Comparison of ENCODE assay signal across 11 cellular contexts in genomic region chr13:42894765-42895181, GRCh38.
DNase-seq lines count a peak whose midpoint lies in the region; ATAC-seq lines count a peak whose summit lies in the region.
"Had no signal": no experiment of that assay in that cellular context is flagged by ENCODE, and none has a peak within 500 bp of the region (broad histone marks: within the 10 kb centered on the region; RNA-seq: fewer than 3 reads in every experiment).

No MANE protein-coding gene starts in this region.

- H3K9me3 ChIP-seq in skeletal muscle tissue (ENCODE audit: control insufficient read depth in 3 of 3, low read length in 3 of 3) = no peaks in the 10 kb centered on the region

- peak; percentile 1 for DNase-seq in NCI-H2196 (lab: John Stamatoyannopoulos, UW; ENCODE audit: unreplicated experiment)
- no peak for DNase-seq in NCI-H2196 treated with DMSO at 0.1 percent for 48 hours (lab: John Stamatoyannopoulos, UW; ENCODE audit: unreplicated experiment)
- peak; percentile 59 for DNase-seq in NCI-H748 treated with DMSO at 0.1 percent for 48 hours (lab: John Stamatoyannopoulos, UW)
- DNase-seq in dermis microvascular lymphatic vessel endothelial cell (ENCODE audit: low read depth in 2 of 2) = peak; percentile 93 to 97
- no peak for DNase-seq in left lobe of liver (ENCODE audit: low spot score)
- DNase-seq: caudate nucleus; naive B cell; stimulated activated CD4-positive, alpha-beta T cell treated with anti-CD3 and anti-CD28 coated beads, Interleukin-4, amount 100 ng/mL, for 24 hours had no signal

- H3K27me3 ChIP-seq in skeletal muscle tissue (ENCODE audit: control insufficient read depth in 3 of 3, insufficient read depth in 3 of 3, low read length in 3 of 3) = no peaks in the 10 kb centered on the region

- no peaks in the 10 kb centered on the region for H3K36me3 ChIP-seq in skeletal muscle tissue (ENCODE audit: control insufficient read depth in 3 of 3, insufficient read depth in 3 of 3, low read length in 3 of 3)

- H3K27ac ChIP-seq in skeletal muscle tissue (ENCODE audit: low read depth, low read length) = peak overlapping the region; percentile 36

- ATAC-seq in HG03025 (IDR thresholded peaks at IDR 0.05; ENCODE audit: low FRiP score, unreplicated experiment) = no peak
- ATAC-seq in HG02870 (IDR thresholded peaks at IDR 0.05; ENCODE audit: unreplicated experiment) = no peak
- no peak for ATAC-seq in left lobe of liver

- peaks cover 0 to 3% (median 0%) of the 10 kb centered on the region in 3 donors for H3K4me1 ChIP-seq in skeletal muscle tissue (ENCODE audit: control insufficient read depth in 3 of 3, insufficient read depth in 3 of 3, low read length in 3 of 3)

- H3K9ac ChIP-seq in skeletal muscle tissue (ENCODE audit: low read depth in 1 of 3, low read length in 3 of 3) = no peak overlapping the region

- H3K4me3 ChIP-seq in skeletal muscle tissue (ENCODE audit: low read length in 3 of 3) = no peak overlapping the region

Comparison
In these comparisons a context has a peak if more than half of its experiments do, and no peak if none do; other contexts are left out.
1. DNase-seq: peak in NCI-H2196 (single experiment), NCI-H748 treated with DMSO at 0.1 percent for 48 hours (single experiment) and dermis microvascular lymphatic vessel endothelial cell (2 of 2); none in NCI-H2196 treated with DMSO at 0.1 percent for 48 hours (single experiment) and left lobe of liver (single experiment).